Comparison of ENCODE assay signal across 20 cellular contexts in genomic region chr5:112812549-112812948, GRCh38.
"Had no signal": no experiment of that assay in that cellular context is flagged by ENCODE, and none has a peak within 500 bp of the region (broad histone marks: within the 10 kb centered on the region; RNA-seq: fewer than 3 reads in every experiment).

No MANE protein-coding gene starts in this region.

- ATAC-seq: mucosa of descending colon; naive thymus-derived CD8-positive, alpha-beta T cell; sciatic nerve; SK-N-SH treated with all-trans-retinoic acid at 6 μM for 48 hours; T-cell had no signal

- H3K4me3 ChIP-seq: cardiac muscle cell, hepatocyte, mucosa of descending colon, smooth muscle cell, thyroid gland had no signal

- H3K4me3 Mint-ChIP-seq: activated naive CD4-positive, alpha-beta T cell treated with anti-CD3 and anti-CD28 coated beads, Interleukin-2, amount 50 U/mL, for 24 hours; naive thymus-derived CD8-positive, alpha-beta T cell; T-cell had no signal

- H3K27ac ChIP-seq: cardiac muscle cell, epithelial cell of prostate, hepatocyte, parathyroid adenoma, thyroid gland had no signal

- DNase-seq: activated CD4-positive, alpha-beta T cell treated with anti-CD3 and anti-CD28 coated beads, Interleukin-2, amount 50 U/mL, for 1 hour; activated effector memory CD4-positive, alpha-beta T cell treated with Interleukin-2 at 50 U/mL for 16 hours; amniotic stem cell; dermis blood vessel endothelial cell; foreskin fibroblast; mesenchymal stem cell; mucosa of descending colon; naive thymus-derived CD8-positive, alpha-beta T cell; stimulated activated CD4-positive, alpha-beta T cell treated with anti-CD3 and anti-CD28 coated beads, Interleukin-4, amount 100 ng/mL, for 1 hour; T-cell; T-helper 9 cell; thyroid gland had no signal

- H3K9me3 Mint-ChIP-seq: activated naive CD4-positive, alpha-beta T cell treated with anti-CD3 and anti-CD28 coated beads, Interleukin-2, amount 50 U/mL, for 24 hours; naive thymus-derived CD8-positive, alpha-beta T cell; T-cell had no signal

- H3K27me3 Mint-ChIP-seq: activated naive CD4-positive, alpha-beta T cell treated with anti-CD3 and anti-CD28 coated beads, Interleukin-2, amount 50 U/mL, for 24 hours; naive thymus-derived CD8-positive, alpha-beta T cell; T-cell had no signal

- H3K27ac Mint-ChIP-seq: activated naive CD4-positive, alpha-beta T cell treated with anti-CD3 and anti-CD28 coated beads, Interleukin-2, amount 50 U/mL, for 24 hours; T-cell had no signal

- H3K27me3 ChIP-seq: cardiac muscle cell, hepatocyte, thyroid gland had no signal
